In genomic region chr13:102845630-102846260, GRCh38 we compare ENCODE assay signal across 1 cellular context.
TF ChIP-seq lines count a peak whose summit lies in the region.

TSS of gene ERCC5 (plus strand) at chr13:102846032. CDS start at chr13:102846267, 235 bp downstream.

TF ChIP-seq in K562, 482 proteins besides CTCF, POLR2A, EP300 and RAD21 (continued from another document and continues in another):
- TF ChIP-seq TSHZ1 (CRISPR knock-in tag; IDR thresholded peaks at IDR 0.05) (no peak), NR2C2 (CRISPR knock-in tag; IDR thresholded peaks at IDR 0.05) (peak; percentile 63; the same call in 1 of the 2 replicates), NR2C2 (tag; IDR thresholded peaks at IDR 0.05) (peak; percentile 91), CBFB (CRISPR knock-in tag; IDR thresholded peaks at IDR 0.05) (no peak), FOSL1 (tag; conservative IDR thresholded peaks at IDR 0.05) (no peak), ZNF224 (CRISPR knock-in tag; IDR thresholded peaks at IDR 0.05) (no peak), ZNF140 (CRISPR knock-in tag; IDR thresholded peaks at IDR 0.05) (no peak), ZNF644 (tag; IDR thresholded peaks at IDR 0.05; ENCODE audit: low read depth) (no peak), ID3 (CRISPR knock-in tag; IDR thresholded peaks at IDR 0.05) (no peak), ID3 (tag; IDR thresholded peaks at IDR 0.05) (no peak; the same call in 1 of the 2 replicates), ZNF324 (CRISPR knock-in tag; IDR thresholded peaks at IDR 0.05) (no peak), ZBED1 (IDR thresholded peaks at IDR 0.05) (no peak), MYNN (IDR thresholded peaks at IDR 0.05) (peak; percentile 14; the same call in 1 of the 2 replicates), MYNN (CRISPR knock-in tag; IDR thresholded peaks at IDR 0.05) (no peak), ZBTB9 (CRISPR knock-in tag; IDR thresholded peaks at IDR 0.05) (no peak), YY1 (IDR thresholded peaks at IDR 0.05; ENCODE audit: borderline replicate concordance in 1 of 3, control insufficient read depth in 1 of 3, extremely low read depth in 1 of 3, insufficient read depth in 3 of 3, insufficient read length in 1 of 3, insufficient replicate concordance in 2 of 3, low read depth in 1 of 3, low read length in 2 of 3) (peak in 2 of 3 experiments; percentile 77 to 87), MTF1 (CRISPR knock-in tag; IDR thresholded peaks at IDR 0.05; ENCODE audit: borderline replicate concordance) (no peak), ZNF518B (CRISPR knock-in tag; IDR thresholded peaks at IDR 0.05) (no peak), MXI1 (IDR thresholded peaks at IDR 0.05; ENCODE audit: low read depth, low read length) (no peak), NR4A1 (CRISPR knock-in tag; IDR thresholded peaks at IDR 0.05) (no peak), NR4A1 (tag; IDR thresholded peaks at IDR 0.05) (no peak), BRD9 (IDR thresholded peaks at IDR 0.05; ENCODE audit: low read depth, partially characterized antibody) (no peak), COPS2 (conservative IDR thresholded peaks at IDR 0.05) (no peak), GTF3C2 (IDR thresholded peaks at IDR 0.05; ENCODE audit: borderline replicate concordance, extremely low read depth, insufficient read length) (no peak), TCF7L2 (IDR thresholded peaks at IDR 0.05; ENCODE audit: low read depth, low read length) (no peak), NCOA4 (IDR thresholded peaks at IDR 0.05; ENCODE audit: partially characterized antibody) (no peak), ZBTB49 (CRISPR knock-in tag; IDR thresholded peaks at IDR 0.05; ENCODE audit: borderline replicate concordance) (no peak), ZFP30 (CRISPR knock-in tag; IDR thresholded peaks at IDR 0.05; ENCODE audit: borderline replicate concordance) (no peak), HIVEP1 (CRISPR knock-in tag; IDR thresholded peaks at IDR 0.05) (no peak), HNRNPH1 (optimal IDR thresholded peaks at IDR 0.05; ENCODE audit: low read depth, low read length) (no peak), KAT8 (IDR thresholded peaks at IDR 0.05; ENCODE audit: low read depth) (no peak), ZFPM2 (CRISPR knock-in tag; IDR thresholded peaks at IDR 0.05) (no peak), NFYB (IDR thresholded peaks at IDR 0.05; ENCODE audit: extremely low read depth, insufficient read length) (no peak), SIX5 (IDR thresholded peaks at IDR 0.05; ENCODE audit: borderline replicate concordance in 1 of 2, insufficient read depth in 1 of 2, low read depth in 1 of 2, low read length in 2 of 2) (peak in 1 of 2 experiments; percentile 13; a peak in 1 of 4 replicates), SP2 (IDR thresholded peaks at IDR 0.05; ENCODE audit: extremely low read depth, low read depth, low read length, poor library complexity, severe bottlenecking) (no peak), XRCC3 (IDR thresholded peaks at IDR 0.05) (no peak), ZNF592 (IDR thresholded peaks at IDR 0.05) (no peak), ASH1L (IDR thresholded peaks at IDR 0.05; ENCODE audit: borderline replicate concordance, low read depth, partially characterized antibody) (peak; percentile 61), ZC3H8 (IDR thresholded peaks at IDR 0.05) (no peak), ZNF561 (CRISPR knock-in tag; conservative IDR thresholded peaks at IDR 0.05) (no peak)
